1 cellular context compared by ENCODE assay signal in genomic region chr12:51171884-51172514, GRCh38.
TF ChIP-seq lines count a peak whose summit lies in the region.

No MANE protein-coding gene starts in this region.

TF ChIP-seq in endothelial cell of umbilical vein, 7 proteins besides CTCF, POLR2A, EP300 and RAD21 (continued from another document):
- TF ChIP-seq MAX (IDR thresholded peaks at IDR 0.05; ENCODE audit: insufficient read depth, insufficient read length) (no peak), MYC (IDR thresholded peaks at IDR 0.05; ENCODE audit: low read depth, low read length) (no peak), EZH2 (IDR thresholded peaks at IDR 0.05; ENCODE audit: borderline replicate concordance, low read depth, low read length, severe bottlenecking) (no peak), FOS (IDR thresholded peaks at IDR 0.05; ENCODE audit: borderline replicate concordance, insufficient read depth, low read length) (no peak)
